Comparison of ENCODE assay signal across 9 cellular contexts in genomic region chr10:63115732-63116383, GRCh38. TPM values are rescaled to one million over a fixed set of nuclear protein-coding genes. Genes with fewer than 3 reads are reported as not detected.
DNase-seq lines count a peak whose midpoint lies in the region; ATAC-seq and TF ChIP-seq lines count a peak whose summit lies in the region.
"Had no signal": no experiment of that assay in that cellular context is flagged by ENCODE, and none has a peak within 500 bp of the region (broad histone marks: within the 10 kb centered on the region; RNA-seq: fewer than 3 reads in every experiment).

No MANE protein-coding gene starts in this region.

- TF ChIP-seq CTCF in AG09309 (IDR thresholded peaks at IDR 0.05; ENCODE audit: control insufficient read depth, insufficient read depth, low read depth, low read length, missing control alignments) = no peak
- TF ChIP-seq CTCF in osteocyte (IDR thresholded peaks at IDR 0.05) = no peak

- intact Hi-C loops in Right ventricle myocardium superior (cut with DNase I) = no loop called here

- no peaks in the 10 kb centered on the region for H3K36me3 Mint-ChIP-seq in osteocyte (ENCODE audit: unreplicated experiment)

- H3K4me1 Mint-ChIP-seq in osteocyte (ENCODE audit: unreplicated experiment) = peaks cover 20% of the 10 kb centered on the region
- H3K4me1 Mint-ChIP-seq: B cell had no signal

- no peak overlapping the region for H3K4me3 ChIP-seq in AG09309 (ENCODE audit: control insufficient read depth, low read depth, low read length)

- H3K27me3 Mint-ChIP-seq in osteocyte (ENCODE audit: unreplicated experiment) = no peaks in the 10 kb centered on the region

- peak overlapping the region; percentile 82 for H3K27ac Mint-ChIP-seq in osteocyte (ENCODE audit: unreplicated experiment)
- H3K27ac Mint-ChIP-seq: B cell had no signal

- H3K9me3 Mint-ChIP-seq in osteocyte (ENCODE audit: unreplicated experiment) = no peaks in the 10 kb centered on the region

- ATAC-seq in Right ventricle myocardium superior (ENCODE audit: poor library complexity) = peak; percentile 95
- no peak for ATAC-seq in GM19397 (IDR thresholded peaks at IDR 0.05; ENCODE audit: unreplicated experiment)
- no peak for ATAC-seq in GM21723 (IDR thresholded peaks at IDR 0.05; ENCODE audit: unreplicated experiment)

- H3K4me3 Mint-ChIP-seq in osteocyte (ENCODE audit: unreplicated experiment) = no peak overlapping the region
- H3K4me3 Mint-ChIP-seq: B cell had no signal

- peak; percentile 83 for DNase-seq in AG09309 (ENCODE audit: low read depth)
- DNase-seq in astrocyte of the hippocampus (ENCODE audit: low read depth, low spot score) = peak; percentile 93
- peak; percentile 86 for DNase-seq in Right ventricle myocardium superior
- DNase-seq in osteocyte (ENCODE audit: extremely low spot score, unreplicated experiment) = no peak
- no peak for DNase-seq in activated T-cell treated with anti-CD3 and anti-CD28 coated beads for 4 hours
- DNase-seq in COLO668 (lab: John Stamatoyannopoulos, UW; ENCODE audit: unreplicated experiment) = no peak

RNA-seq across cellular contexts. Expression of gene NRBF2, which starts 17.3 kb away (rescaled TPM):
- 7.7 TPM for total RNA-seq in Right ventricle myocardium superior
- 21.5 and 23.1 TPM in 2 replicates for total RNA-seq in osteocyte

Comparison
In these comparisons a context has a peak if more than half of its experiments do, and no peak if none do; other contexts are left out.
1. DNase-seq: peak in AG09309 (single experiment), astrocyte of the hippocampus (single experiment) and Right ventricle myocardium superior (single experiment); none in osteocyte (single experiment), activated T-cell treated with anti-CD3 and anti-CD28 coated beads for 4 hours (single experiment) and COLO668 (single experiment).